Comparison of ENCODE assay signal across 13 cellular contexts in genomic region chr5:163563880-163564279, GRCh38.
"Had no signal": no experiment of that assay in that cellular context is flagged by ENCODE, and none has a peak within 500 bp of the region (broad histone marks: within the 10 kb centered on the region; RNA-seq: fewer than 3 reads in every experiment).

No MANE protein-coding gene starts in this region.

- H3K9me3 Mint-ChIP-seq: nephron; stimulated activated memory B cell treated with anti-CD40 and anti-IgM and Interleukin-4, amounts not matched to agents 10 μg/mL and 1 μg/mL and 100 μg/mL, for 72 hours; stimulated activated naive CD8-positive, alpha-beta T cell treated with anti-CD3 and anti-CD28 coated beads, Interleukin-15, amount 100 ng/mL, for 72 hours; type B pancreatic cell had no signal

- H3K27me3 ChIP-seq: uterus had no signal

- H3K4me3 ChIP-seq: coronary artery, gastroesophageal sphincter, left ventricle myocardium inferior, lung, mucosa of descending colon, skin epidermis, uterus had no signal

- H3K4me3 Mint-ChIP-seq: stimulated activated memory B cell treated with anti-CD40 and anti-IgM and Interleukin-4, amounts not matched to agents 10 μg/mL and 1 μg/mL and 100 μg/mL, for 72 hours; stimulated activated naive CD8-positive, alpha-beta T cell treated with anti-CD3 and anti-CD28 coated beads, Interleukin-15, amount 100 ng/mL, for 72 hours had no signal

- H3K36me3 ChIP-seq: brain microvascular endothelial cell, gastroesophageal sphincter, left ventricle myocardium inferior, uterus had no signal

- H3K27ac Mint-ChIP-seq: nephron; stimulated activated memory B cell treated with anti-CD40 and anti-IgM and Interleukin-4, amounts not matched to agents 10 μg/mL and 1 μg/mL and 100 μg/mL, for 72 hours; stimulated activated naive CD8-positive, alpha-beta T cell treated with anti-CD3 and anti-CD28 coated beads, Interleukin-15, amount 100 ng/mL, for 72 hours; type B pancreatic cell had no signal

- H3K36me3 Mint-ChIP-seq: stimulated activated memory B cell treated with anti-CD40 and anti-IgM and Interleukin-4, amounts not matched to agents 10 μg/mL and 1 μg/mL and 100 μg/mL, for 72 hours; type B pancreatic cell had no signal

- H3K9me3 ChIP-seq: gastroesophageal sphincter, left ventricle myocardium inferior, mucosa of descending colon, uterus had no signal

- H3K27ac ChIP-seq: brain microvascular endothelial cell, coronary artery, gastroesophageal sphincter, left ventricle myocardium inferior, skin epidermis, uterus had no signal

- H3K4me1 ChIP-seq: uterus had no signal

- ATAC-seq: gastroesophageal sphincter; stimulated activated memory B cell treated with anti-CD40 and anti-IgM and Interleukin-4, amounts not matched to agents 10 μg/mL and 1 μg/mL and 100 μg/mL, for 72 hours; stimulated activated naive CD8-positive, alpha-beta T cell treated with anti-CD3 and anti-CD28 coated beads, Interleukin-15, amount 100 ng/mL, for 72 hours had no signal

- DNase-seq: activated gamma-delta T cell, left ventricle myocardium inferior had no signal
